8 cellular contexts compared by ENCODE assay signal in genomic region chrX:44495091-44495490, GRCh38.
"Had no signal": no experiment of that assay in that cellular context is flagged by ENCODE, and none has a peak within 500 bp of the region (broad histone marks: within the 10 kb centered on the region; RNA-seq: fewer than 3 reads in every experiment).

No MANE protein-coding gene starts in this region.

- ATAC-seq: GM12878 had no signal

- H3K4me3 ChIP-seq: GM12878 had no signal

- FAIRE-seq: G401.6, GM12878, GM12891, GM12892, GM18507, GM19239 had no signal

- DNase-seq: GDM1, GF-D8 had no signal
